In genomic region chr6:86775893-86776292, GRCh38 we compare ENCODE assay signal across 25 cellular contexts.
"Had no signal": no experiment of that assay in that cellular context is flagged by ENCODE, and none has a peak within 500 bp of the region (broad histone marks: within the 10 kb centered on the region; RNA-seq: fewer than 3 reads in every experiment).

No MANE protein-coding gene starts in this region.

- H3K9me3 ChIP-seq: SJSA1 had no signal

- H3K27ac ChIP-seq: brain microvascular endothelial cell, cardiac muscle cell, SJSA1 had no signal

- ATAC-seq: activated T-cell treated with anti-CD3 and anti-CD28 coated beads, Interleukin-2, amount 50 U/mL, for 4 hours; PC-3; SK-N-SH treated with all-trans-retinoic acid at 6 μM for 48 hours had no signal

- FAIRE-seq: RCC 7860 had no signal

- H3K4me1 ChIP-seq: SJSA1 had no signal

- DNase-seq: activated B cell treated with CpG ODN at 0.5 μM for 24 hours; activated CD4-positive, alpha-beta T cell treated with anti-CD3 and anti-CD28 coated beads for 1 hour; activated CD4-positive, alpha-beta T cell treated with anti-CD3 and anti-CD28 coated beads, Interleukin-2, amount 10 ng/mL, durations not matched to agents 24 days and 14 days; activated CD4-positive, alpha-beta T cell treated with anti-CD3 and anti-CD28 coated beads, Interleukin-2, amount 50 U/mL, for 48 hours; activated effector memory CD4-positive, alpha-beta T cell treated with anti-CD3 and anti-CD28 coated beads, Interleukin-2, amount 50 U/mL, for 16 hours; activated naive CD4-positive, alpha-beta T cell treated with anti-CD3 and anti-CD28 coated beads for 36 hours; activated naive CD8-positive, alpha-beta T cell treated with anti-CD3 and anti-CD28 coated beads for 36 hours; activated T-cell treated with anti-CD3 and anti-CD28 coated beads, Interleukin-2, amount 50 U/mL, for 4 hours; brain microvascular endothelial cell; KG1; NCI-H1092 treated with DMSO at 0.1 percent for 48 hours; NCI-H1417 treated with DMSO at 0.1 percent for 48 hours; NCI-H1694; NCI-H2029; NCI-H2107; NCI-H2171 treated with DMSO at 0.1 percent for 48 hours; NCI-H510A treated with DMSO at 0.1 percent for 48 hours; NCI-H69; PC-3; SHP77; SW 1271 had no signal

- H3K4me3 ChIP-seq: cardiac muscle cell, SJSA1 had no signal

- H3K36me3 ChIP-seq: brain microvascular endothelial cell, cardiac muscle cell, SJSA1 had no signal
